Comparison of ENCODE assay signal across 8 cellular contexts in genomic region chr5:115543365-115543700, GRCh38. TPM values are rescaled to one million over a fixed set of nuclear protein-coding genes. Genes with fewer than 3 reads are reported as not detected.
DNase-seq lines count a peak whose midpoint lies in the region; ATAC-seq and TF ChIP-seq lines count a peak whose summit lies in the region.

No MANE protein-coding gene starts in this region.

- no peaks in the 10 kb centered on the region for H3F3A ChIP-seq in PC-3 (ENCODE audit: low read length, unreplicated experiment)

- peaks cover 6% of the 10 kb centered on the region; the same call in 1 of the 2 replicates for H3K9me3 ChIP-seq in PC-3 (ENCODE audit: low read length)
- H3K9me3 ChIP-seq in osteoblast (ENCODE audit: low read depth, low read length): peaks cover 3% of the 10 kb centered on the region

- POLR2A ChIA-PET in PC-3 (lab: Charles Lee; ENCODE audit: unreplicated experiment): interaction anchor here (0.5 kb wide), 1 partner anchor 374 kb away, joined by 3 read pairs; the partner anchor contains the start of gene TRIM36

- peak overlapping the region; percentile 94 for H3K4me2 ChIP-seq in PC-3 (ENCODE audit: low read length)
- peak overlapping the region; percentile 98 for H3K4me2 ChIP-seq in osteoblast (ENCODE audit: insufficient read depth, low read length)

- H3K4me1 ChIP-seq in PC-3 (ENCODE audit: insufficient read depth, low read length) (peaks cover 17% of the 10 kb centered on the region; the same call in 1 of the 2 replicates), osteoblast (ENCODE audit: insufficient read depth, low read length) (peaks cover 30% of the 10 kb centered on the region)

- H3K9me2 ChIP-seq in PC-3 (replicated peaks; ENCODE audit: low read length): no peaks in the 10 kb centered on the region

- H4K20me1 ChIP-seq in PC-3 (ENCODE audit: low read length) (peaks cover 46% of the 10 kb centered on the region), osteoblast (ENCODE audit: insufficient read depth, low read length) (peaks cover 51% of the 10 kb centered on the region)

- H2AFZ ChIP-seq in PC-3 (ENCODE audit: low read length) (no peak overlapping the region), osteoblast (ENCODE audit: low read length) (no peak overlapping the region)

- H3K4me3 ChIP-seq in PC-3 (ENCODE audit: low read length) (peak overlapping the region; percentile 79), epithelial cell of esophagus (ENCODE audit: low read length) (peak overlapping the region; percentile 80), osteoblast (ENCODE audit: insufficient read depth, low read length) (peak overlapping the region; percentile 93)

- H3K36me3 ChIP-seq in PC-3 (ENCODE audit: low read depth, low read length): peaks cover 49% of the 10 kb centered on the region
- peaks cover 38% of the 10 kb centered on the region for H3K36me3 ChIP-seq in osteoblast (ENCODE audit: insufficient read depth, low read length)

- no peak for TF ChIP-seq CTCF in PC-3 (conservative IDR thresholded peaks at IDR 0.05; ENCODE audit: low read depth, low read length)
- no peak for TF ChIP-seq CTCF in epithelial cell of esophagus (IDR thresholded peaks at IDR 0.05; ENCODE audit: insufficient read depth, low read depth, low read length, missing control alignments)
- no peak for TF ChIP-seq CTCF in osteoblast (IDR thresholded peaks at IDR 0.05; ENCODE audit: extremely low read depth, low read depth, low read length)

- no peak for ATAC-seq in PC-3
- ATAC-seq in GM18861 (IDR thresholded peaks at IDR 0.05; ENCODE audit: unreplicated experiment): no peak

- TSS peak; percentile 40 for BruUV-seq in PC-3 (replicated peaks; lab: Mats Ljungman, UMichigan)

- peak; percentile 25 for DNase-seq in EH (ENCODE audit: low read depth)
- no peak for DNase-seq in PC-3
- DNase-seq in epithelial cell of esophagus (ENCODE audit: low read depth): no peak
- peak; percentile 63 for DNase-seq in osteoblast (ENCODE audit: insufficient read length, low spot score, missing footprints)
- no peak for DNase-seq in SK-N-DZ (ENCODE audit: low spot score)
- DNase-seq in stimulated activated CD4-positive, alpha-beta T cell treated with anti-CD3 and anti-CD28 coated beads, Interleukin-4, amount 100 ng/mL, for 4 hours: no peak
- DNase-seq in SIG-M5 treated with dmso at 0.1 percent for 504 hours (lab: John Stamatoyannopoulos, UW; ENCODE audit: unreplicated experiment): no peak

- CTCF ChIA-PET in PC-3 (lab: Charles Lee): interaction anchor here (0.6 to 0.7 kb wide), 3 partner anchors 18 to 83 kb away, joined by 3 read pairs; partner anchors contain the start of gene TMED7

- intact Hi-C loops in PC-3 (cut with micrococcal nuclease): loop anchor here (1.0 to 5.0 kb wide), 2 partner anchors 166 to 233 kb away; no protein-coding TSS in a partner anchor

- H3K79me2 ChIP-seq in PC-3 (ENCODE audit: low read length): peaks cover 61% of the 10 kb centered on the region
- H3K79me2 ChIP-seq in osteoblast (ENCODE audit: insufficient read depth, low read length): peaks cover 57% of the 10 kb centered on the region

- H3K9ac ChIP-seq in PC-3 (ENCODE audit: low read length): peak overlapping the region; percentile 93

- H3K27ac ChIP-seq in PC-3 (ENCODE audit: low read length) (no peak overlapping the region), osteoblast (ENCODE audit: low read depth, low read length) (peak overlapping the region; percentile 90)

- H3K27me3 ChIP-seq in PC-3 (ENCODE audit: low read length) (no peaks in the 10 kb centered on the region), osteoblast (ENCODE audit: insufficient read depth, low read length) (no peaks in the 10 kb centered on the region)

RNA-seq across cellular contexts. Expression of gene FEM1C, which starts 1.2 kb away (rescaled TPM):
- total RNA-seq in PC-3 (2014; rRNA removed): 8.4 and 9.1 TPM in 2 replicates
- total RNA-seq in osteoblast: 17.1 and 17.4 TPM in 2 replicates
- 5.3 and 5.6 TPM in 2 replicates for polyA plus RNA-seq in SK-N-DZ (2014; cell fraction: cytosol; rRNA removed)
- polyA plus RNA-seq in SK-N-DZ (2014; cell fraction: nucleus; rRNA removed): 4.0 and 4.6 TPM in 2 replicates

RNA-seq across cellular contexts. Expression of gene TICAM2, which starts 58.9 kb away (rescaled TPM):
- 3.9 and 5.0 TPM in 2 replicates for total RNA-seq in PC-3 (2014; rRNA removed)
- total RNA-seq in osteoblast: 6.9 and 9.1 TPM in 2 replicates
- not detected in 2 replicates for polyA plus RNA-seq in SK-N-DZ (2014; cell fraction: cytosol; rRNA removed)
- not detected in 2 replicates for polyA plus RNA-seq in SK-N-DZ (2014; cell fraction: nucleus; rRNA removed)

Comparison
In these comparisons a context has a peak if more than half of its experiments do, and no peak if none do; other contexts are left out.
1. DNase-seq: peak in EH (single experiment) and osteoblast (single experiment); none in PC-3 (single experiment), epithelial cell of esophagus (single experiment), SK-N-DZ (single experiment), stimulated activated CD4-positive, alpha-beta T cell treated with anti-CD3 and anti-CD28 coated beads, Interleukin-4, amount 100 ng/mL, for 4 hours (0 of 2) and SIG-M5 treated with dmso at 0.1 percent for 504 hours (single experiment).
2. Peak in every context shown above with its lines, with median percentiles within 50 percentile points of each other: H3K4me3 ChIP-seq.